ENCODE assay signal across 11 cellular contexts in genomic region chr7:157279679-157279972, GRCh38. TPM values are rescaled to one million over a fixed set of nuclear protein-coding genes. Genes with fewer than 3 reads are reported as not detected.
A peak's percentile ranks its signal among the peaks of the same experiment; 100 is the strongest.
DNase-seq lines count a peak whose midpoint lies in the region; ATAC-seq, FAIRE-seq and TF ChIP-seq lines count a peak whose summit lies in the region.
"Had no signal": no experiment of that assay in that cellular context is flagged by ENCODE, and none has a peak within 500 bp of the region (broad histone marks: within the 10 kb centered on the region; RNA-seq: fewer than 3 reads in every experiment).

No MANE protein-coding gene starts in this region.

- H3K36me3 ChIP-seq in HepG2 (replicated peaks in 1 of 2; ENCODE audit: control insufficient read depth in 1 of 2, insufficient read depth in 2 of 2, low read length in 2 of 2): no peaks in the 10 kb centered on the region
- H3K36me3 ChIP-seq in suprapubic skin: no peaks in the 10 kb centered on the region

- WGBS in HepG2 (ENCODE audit: low lambda C conversion rate): 85% methylated on average over 21 of the region's 33 CpGs
- no CpG with 5 or more reads among the region's 33 CpGs for WGBS in suprapubic skin

- H3K36me3 Mint-ChIP-seq in stimulated activated effector memory CD8-positive, alpha-beta T cell treated with anti-CD3 and anti-CD28 coated beads, Interleukin-12 subunit alpha, Interleukin-12 subunit beta, amount 100 ng/mL, for 72 hours: no peaks in the 10 kb centered on the region

- H2AFZ ChIP-seq in HepG2 (ENCODE audit: low read length): no peak overlapping the region

- DNase-seq in cardiac fibroblast (ENCODE audit: low read depth in 2 of 2): no peak
- no peak for DNase-seq in HepG2 (ENCODE audit: low spot score)
- no peak for DNase-seq in suprapubic skin (ENCODE audit: low spot score in 2 of 2)
- no peak for DNase-seq in urothelium cell line (ENCODE audit: low spot score)
- DNase-seq in NCI-H187 (lab: John Stamatoyannopoulos, UW): no peak
- DNase-seq in kidney tubule cell (ENCODE audit: low spot score): no peak
- no peak for DNase-seq in stimulated activated effector memory CD8-positive, alpha-beta T cell treated with anti-CD3 and anti-CD28 coated beads, Interleukin-12 subunit alpha, Interleukin-12 subunit beta, amount 100 ng/mL, for 72 hours (ENCODE audit: low spot score in 2 of 2)
- DNase-seq: activated CD8-positive, alpha-beta memory T cell treated with anti-CD3 and anti-CD28 coated beads, Interleukin-2, amount 50 U/mL, for 48 hours had no signal

- H3K9me3 ChIP-seq in HepG2 (ENCODE audit: low read length) (no peaks in the 10 kb centered on the region), suprapubic skin (no peaks in the 10 kb centered on the region)

- H3K27ac ChIP-seq in HepG2 (ENCODE audit: extremely low read length, insufficient read depth, low read length): no peak overlapping the region
- peak overlapping the region; percentile 61 for H3K27ac ChIP-seq in suprapubic skin

- no peak overlapping the region for H3K4me2 ChIP-seq in HepG2 (ENCODE audit: low read depth, low read length)

- H3K27ac Mint-ChIP-seq in stimulated activated effector memory CD8-positive, alpha-beta T cell treated with anti-CD3 and anti-CD28 coated beads, Interleukin-12 subunit alpha, Interleukin-12 subunit beta, amount 100 ng/mL, for 72 hours: no peak overlapping the region

- intact Hi-C loops in HepG2 (cut with micrococcal nuclease; ENCODE audit: unreplicated experiment): no loop called here

- no peaks in the 10 kb centered on the region for H4K20me1 ChIP-seq in HepG2 (ENCODE audit: insufficient read depth, low read length)

- POLR2A ChIA-PET in HepG2 (lab: Yijun Ruan, JAX): no interaction called here

- TF ChIP-seq POLR2A in HepG2 (IDR thresholded peaks at IDR 0.05; ENCODE audit: insufficient read depth in 1 of 2, low read depth in 2 of 2, low read length in 2 of 2) (no peak), suprapubic skin (IDR thresholded peaks at IDR 0.05) (no peak)

- H3K4me3 Mint-ChIP-seq in stimulated activated effector memory CD8-positive, alpha-beta T cell treated with anti-CD3 and anti-CD28 coated beads, Interleukin-12 subunit alpha, Interleukin-12 subunit beta, amount 100 ng/mL, for 72 hours: no peak overlapping the region

- in situ Hi-C loops in HepG2 (cut with HindIII; ENCODE audit: extremely low pct_ligation_motif_present, low pct_unique_long_range_greater_than_20kb): no loop called here

- H3K79me2 ChIP-seq in HepG2 (ENCODE audit: insufficient read depth, low read length): no peaks in the 10 kb centered on the region

- peaks cover 72% of the 10 kb centered on the region for H3K4me1 ChIP-seq in HepG2 (ENCODE audit: insufficient read depth, low read length)
- peaks cover 47% of the 10 kb centered on the region for H3K4me1 ChIP-seq in suprapubic skin

- FAIRE-seq in HepG2 (lab: Jason Lieb, UNC): no peak
- no peak for FAIRE-seq in urothelium cell line (lab: Jason Lieb, UNC)
- FAIRE-seq: G401.6, islet of Langerhans had no signal

- ATAC-seq in GM21515 (IDR thresholded peaks at IDR 0.05; ENCODE audit: unreplicated experiment) (peak; percentile 7), HepG2 (no peak)
- no peak for ATAC-seq in stimulated activated effector memory CD8-positive, alpha-beta T cell treated with anti-CD3 and anti-CD28 coated beads, Interleukin-12 subunit alpha, Interleukin-12 subunit beta, amount 100 ng/mL, for 72 hours

- TF ChIP-seq RAD21 in HepG2 (CRISPR knock-in tag; IDR thresholded peaks at IDR 0.05): no peak

- no peak for TF ChIP-seq EP300 in HepG2 (IDR thresholded peaks at IDR 0.05; ENCODE audit: low read depth in 2 of 2, low read length in 2 of 2)
- TF ChIP-seq EP300 in HepG2 (CRISPR knock-in tag; IDR thresholded peaks at IDR 0.05; ENCODE audit: borderline replicate concordance): no peak
- TF ChIP-seq EP300 in suprapubic skin (IDR thresholded peaks at IDR 0.05): no peak

- no TSS peak for BruUV-seq in HepG2 (replicated peaks; lab: Mats Ljungman, UMichigan)

- H3K27me3 ChIP-seq in HepG2 (ENCODE audit: control insufficient read depth in 1 of 2, insufficient read depth in 2 of 2, low read length in 2 of 2) (peaks cover 6 to 23% of the 10 kb centered on the region in 2 experiments; a peak in 4 of 5 replicates), suprapubic skin (peaks cover 5% of the 10 kb centered on the region)

- no peaks in the 10 kb centered on the region for H3K9me3 Mint-ChIP-seq in stimulated activated effector memory CD8-positive, alpha-beta T cell treated with anti-CD3 and anti-CD28 coated beads, Interleukin-12 subunit alpha, Interleukin-12 subunit beta, amount 100 ng/mL, for 72 hours

- CTCF ChIA-PET in HepG2 (lab: Yijun Ruan, JAX; ENCODE audit: low intra/inter-chr PET ratio, low total read pairs): no interaction called here

- H3K4me3 ChIP-seq in cardiac fibroblast (replicated peaks in 1 of 2; ENCODE audit: low read depth in 2 of 2, low read length in 2 of 2) (peak overlapping the region; percentile 29 to 44), HepG2 (replicated peaks in 1 of 3; ENCODE audit: insufficient read depth in 1 of 3, low read depth in 2 of 3, low read length in 3 of 3) (peak overlapping the region in 1 of 3 experiments; percentile 59; a peak in 1 of 6 replicates), suprapubic skin (peak overlapping the region; percentile 65)

- H3K9ac ChIP-seq in HepG2 (ENCODE audit: insufficient read depth, low read depth, low read length): no peak overlapping the region

- TF ChIP-seq CTCF in cardiac fibroblast (IDR thresholded peaks at IDR 0.05; ENCODE audit: low read depth, low read length) (no peak), HepG2 (CRISPR knock-in tag; IDR thresholded peaks at IDR 0.05) (no peak), suprapubic skin (IDR thresholded peaks at IDR 0.05) (no peak)

- peaks cover 23% of the 10 kb centered on the region for H3K4me1 Mint-ChIP-seq in stimulated activated effector memory CD8-positive, alpha-beta T cell treated with anti-CD3 and anti-CD28 coated beads, Interleukin-12 subunit alpha, Interleukin-12 subunit beta, amount 100 ng/mL, for 72 hours

TF ChIP-seq in HepG2, 621 proteins besides CTCF, POLR2A, EP300 and RAD21:
- TF ChIP-seq CBX2 (IDR thresholded peaks at IDR 0.05; ENCODE audit: low read depth, low read length): no peak
- TF ChIP-seq CBX2 (CRISPR knock-in tag; IDR thresholded peaks at IDR 0.05; ENCODE audit: low read depth): no peak
- peak; percentile 43; the same call in 1 of the 2 replicates for TF ChIP-seq ZBTB33 (CRISPR knock-in tag; IDR thresholded peaks at IDR 0.05)
TF ChIP-seq in HepG2: peak in this region for 1.

RNA-seq across cellular contexts. Expression of gene DNAJB6, which starts 57.2 kb away (rescaled TPM):
- total RNA-seq in HepG2 (2016; rRNA removed; fragmentation: Illumina TruSeq; extraction: Trizol): 53.9 and 72.9 TPM in 2 replicates
- 51.7 and 58.5 TPM in 2 replicates for total RNA-seq in HepG2 (2016; cell fraction: cytosol; rRNA removed; fragmentation: Illumina TruSeq; extraction: Trizol; ENCODE audit: low read depth)
- total RNA-seq in HepG2 (2016; cell fraction: insoluble cytoplasmic fraction; rRNA removed; fragmentation: Illumina TruSeq; extraction: Trizol): 57.3 and 66.0 TPM in 2 replicates
- total RNA-seq in HepG2 (2016; cell fraction: membrane; rRNA removed; fragmentation: Illumina TruSeq; extraction: Trizol): 37.1 and 38.2 TPM in 2 replicates
- 31.6 and 33.1 TPM in 2 replicates for total RNA-seq in HepG2 (2016; cell fraction: nucleus; rRNA removed; fragmentation: Illumina TruSeq; extraction: Trizol)
- 27.1 and 29.9 TPM in 2 replicates for polyA plus RNA-seq in HepG2 (2011; rRNA removed)
- 14.8 and 23.9 TPM in 2 replicates for polyA plus RNA-seq in HepG2 (2011; cell fraction: cytosol; rRNA removed)
- 22.1 and 25.2 TPM in 2 replicates for polyA plus RNA-seq in HepG2 (2011; cell fraction: nucleus; rRNA removed)
- 61.9 and 67.0 TPM in 2 replicates for polyA plus RNA-seq in HepG2 (2012)
- 15.6 and 19.2 TPM in 2 replicates for polyA plus RNA-seq in HepG2 (2016; cell fraction: cytosol; fragmentation: Illumina TruSeq; extraction: Trizol; ENCODE audit: low read depth)
- 96.0 and 98.3 TPM in 2 replicates for polyA plus RNA-seq in HepG2 (2016; cell fraction: insoluble cytoplasmic fraction; fragmentation: Illumina TruSeq; extraction: Trizol; ENCODE audit: low read depth)
- polyA plus RNA-seq in HepG2 (2016; cell fraction: membrane; fragmentation: Illumina TruSeq; extraction: Trizol; ENCODE audit: low read depth): 29.1 and 33.0 TPM in 2 replicates
- 55.8 and 62.6 TPM in 2 replicates for polyA plus RNA-seq in HepG2 (2016; cell fraction: nucleus; fragmentation: Illumina TruSeq; extraction: Trizol; ENCODE audit: insufficient read depth, low read depth)
- 18.1 and 22.3 TPM in 2 replicates for polyA minus RNA-seq in HepG2 (2011; rRNA and poly(A)+ RNA removed; ENCODE audit: low replicate concordance)
- polyA minus RNA-seq in HepG2 (2011; cell fraction: cytosol; rRNA and poly(A)+ RNA removed): 25.6 and 28.2 TPM in 2 replicates
- 43.9 and 51.2 TPM in 2 replicates for polyA minus RNA-seq in HepG2 (2011; cell fraction: nucleus; rRNA and poly(A)+ RNA removed)
- 100 to 1,000 TPM; 152 to 230 (median 185) TPM for total RNA-seq in suprapubic skin
